Comparison of ENCODE assay signal across 1 cellular context in genomic region chr2:30867385-30867784, GRCh38.
TF ChIP-seq lines count a peak whose summit lies in the region.

No MANE protein-coding gene starts in this region.

TF ChIP-seq in GM12878, 131 proteins besides CTCF, POLR2A, EP300 and RAD21 (continued from another document):
- TF ChIP-seq, protein P1, sequence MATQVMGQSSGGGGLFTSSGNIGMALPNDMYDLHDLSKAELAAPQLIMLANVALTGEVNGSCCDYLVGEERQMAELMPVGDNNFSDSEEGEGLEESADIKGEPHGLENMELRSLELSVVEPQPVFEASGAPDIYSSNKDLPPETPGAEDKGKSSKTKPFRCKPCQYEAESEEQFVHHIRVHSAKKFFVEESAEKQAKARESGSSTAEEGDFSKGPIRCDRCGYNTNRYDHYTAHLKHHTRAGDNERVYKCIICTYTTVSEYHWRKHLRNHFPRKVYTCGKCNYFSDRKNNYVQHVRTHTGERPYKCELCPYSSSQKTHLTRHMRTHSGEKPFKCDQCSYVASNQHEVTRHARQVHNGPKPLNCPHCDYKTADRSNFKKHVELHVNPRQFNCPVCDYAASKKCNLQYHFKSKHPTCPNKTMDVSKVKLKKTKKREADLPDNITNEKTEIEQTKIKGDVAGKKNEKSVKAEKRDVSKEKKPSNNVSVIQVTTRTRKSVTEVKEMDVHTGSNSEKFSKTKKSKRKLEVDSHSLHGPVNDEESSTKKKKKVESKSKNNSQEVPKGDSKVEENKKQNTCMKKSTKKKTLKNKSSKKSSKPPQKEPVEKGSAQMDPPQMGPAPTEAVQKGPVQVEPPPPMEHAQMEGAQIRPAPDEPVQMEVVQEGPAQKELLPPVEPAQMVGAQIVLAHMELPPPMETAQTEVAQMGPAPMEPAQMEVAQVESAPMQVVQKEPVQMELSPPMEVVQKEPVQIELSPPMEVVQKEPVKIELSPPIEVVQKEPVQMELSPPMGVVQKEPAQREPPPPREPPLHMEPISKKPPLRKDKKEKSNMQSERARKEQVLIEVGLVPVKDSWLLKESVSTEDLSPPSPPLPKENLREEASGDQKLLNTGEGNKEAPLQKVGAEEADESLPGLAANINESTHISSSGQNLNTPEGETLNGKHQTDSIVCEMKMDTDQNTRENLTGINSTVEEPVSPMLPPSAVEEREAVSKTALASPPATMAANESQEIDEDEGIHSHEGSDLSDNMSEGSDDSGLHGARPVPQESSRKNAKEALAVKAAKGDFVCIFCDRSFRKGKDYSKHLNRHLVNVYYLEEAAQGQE (IDR thresholded peaks at IDR 0.05; ENCODE audit: low read depth, low read length) = no peak
